In genomic region chr18:63073481-63073880, GRCh38 we compare ENCODE assay signal across 8 cellular contexts.
A peak's percentile ranks its signal among the peaks of the same experiment; 100 is the strongest.
DNase-seq lines count a peak whose midpoint lies in the region; ATAC-seq and TF ChIP-seq lines count a peak whose summit lies in the region.

No MANE protein-coding gene starts in this region.

- no peak overlapping the region for H3K4me3 ChIP-seq in Panc1 (ENCODE audit: low read depth in 2 of 2, low read length in 2 of 2)

- H3K4me1 Mint-ChIP-seq in H9, result peaks cover 9 to 14% of the 10 kb centered on the region in 2 experiments; a peak in 3 of 4 replicates

- H3K14ac ChIP-seq in H9 (ENCODE audit: insufficient read depth, low read length), result no peak overlapping the region

- no peak overlapping the region for H2AK5ac ChIP-seq in H9 (ENCODE audit: insufficient read length, low read length)

- H3K27ac ChIP-seq in Panc1 (ENCODE audit: low read length) (no peak overlapping the region), H9 (ENCODE audit: insufficient read length, low read depth, low read length) (no peak overlapping the region)

- H3K79me2 ChIP-seq in H9 (ENCODE audit: insufficient read depth, low read length), result no peaks in the 10 kb centered on the region

- H4K8ac ChIP-seq in H9 (replicated peaks; ENCODE audit: insufficient read length, low read depth, low read length), result no peak overlapping the region

- no peak overlapping the region for H3K4me3 Mint-ChIP-seq in H9

- CTCF ChIA-PET in Panc1 (lab: Charles Lee), result no interaction called here

- H3K4me1 ChIP-seq in Panc1 (ENCODE audit: control insufficient read depth, insufficient read depth, low read length) (peaks cover 8% of the 10 kb centered on the region), H9 (ENCODE audit: insufficient read depth, low read length) (no peaks in the 10 kb centered on the region)

- H3K27me3 ChIP-seq in Panc1 (ENCODE audit: control insufficient read depth, insufficient read depth, low read length), result no peaks in the 10 kb centered on the region
- no peaks in the 10 kb centered on the region for H3K27me3 ChIP-seq in H9 (ENCODE audit: insufficient read depth, low read length)

- DNase-seq in AML-193 (lab: John Stamatoyannopoulos, UW) (peak; percentile 23 to 43), GM13976 (ENCODE audit: low spot score) (peak; percentile 79), Panc1 (ENCODE audit: low read depth, low spot score) (peak; percentile 12), AG08396 (ENCODE audit: low spot score) (no peak), H9 (no peak), sciatic nerve (ENCODE audit: low spot score) (no peak)
- DNase-seq in NK-92 treated with Interleukin-12 subunit alpha and Interleukin-12 subunit beta, amount 100 ng/mL, for 24 hours (lab: John Stamatoyannopoulos, UW), result no peak

- H4K91ac ChIP-seq in H9 (ENCODE audit: insufficient read length, low read depth, low read length), result no peak overlapping the region

- in situ Hi-C loops in GM13976 (cut with MboI; ENCODE audit: low sequenced_read_pairs, unreplicated experiment) (loop anchor here (10.0 kb wide), 1 partner anchor 59 kb away; no protein-coding TSS in a partner anchor), Panc1 (cut with HindIII; ENCODE audit: low pct_unique_long_range_greater_than_20kb, low sequenced_read_pairs) (no loop called here)

- H3T11ph ChIP-seq in H9 (ENCODE audit: low read length), result no peak overlapping the region

- H3K23ac ChIP-seq in H9 (ENCODE audit: insufficient read length, low read depth, low read length), result no peak overlapping the region

- no peaks in the 10 kb centered on the region for H3K23me2 ChIP-seq in H9 (ENCODE audit: insufficient read length, low read depth, low read length, poor library complexity, severe bottlenecking)

- H3K9me3 ChIP-seq in Panc1 (ENCODE audit: control insufficient read depth, insufficient read depth, low read depth, low read length) (no peaks in the 10 kb centered on the region), H9 (ENCODE audit: control insufficient read depth, low read depth, low read length) (no peaks in the 10 kb centered on the region)

- no peak overlapping the region for H3K4me2 ChIP-seq in H9 (ENCODE audit: insufficient read depth, insufficient read length, low read length)

- POLR2A ChIA-PET in Panc1 (lab: Charles Lee), result no interaction called here

- no peak overlapping the region for H2BK15ac ChIP-seq in H9 (ENCODE audit: low read depth, low read length)

- no peaks in the 10 kb centered on the region for H3K9me3 Mint-ChIP-seq in H9

- TF ChIP-seq CTCF in GM13976 (IDR thresholded peaks at IDR 0.05; ENCODE audit: borderline replicate concordance, control extremely low read depth, extremely low read depth, insufficient read depth, missing control alignments) (peak; percentile 62), Panc1 (IDR thresholded peaks at IDR 0.05) (peak; percentile 59), H9 (conservative IDR thresholded peaks at IDR 0.05) (no peak; the same call in 2 of the 3 replicates)

- H2BK120ac ChIP-seq in H9 (ENCODE audit: low read depth, low read length, poor library complexity, severe bottlenecking), result no peak overlapping the region

- no peak overlapping the region for H2BK5ac ChIP-seq in H9 (ENCODE audit: insufficient read length, low read length)

- no peaks in the 10 kb centered on the region for H3K36me3 ChIP-seq in Panc1 (ENCODE audit: control insufficient read depth, insufficient read depth, low read length)

- H2BK20ac ChIP-seq in H9 (ENCODE audit: low read depth, low read length, poor library complexity, severe bottlenecking), result no peak overlapping the region

- H3K56ac ChIP-seq in H9 (ENCODE audit: insufficient read length, low read depth, low read length), result no peak overlapping the region

- peaks cover 3% of the 10 kb centered on the region for H3K27me3 Mint-ChIP-seq in H9 (ENCODE audit: low read depth)

- H2BK12ac ChIP-seq in H9 (ENCODE audit: insufficient read length, low read depth, low read length), result no peak overlapping the region

- H2AFZ ChIP-seq in H9 (ENCODE audit: low read length), result no peak overlapping the region

- no peak overlapping the region for H4K5ac ChIP-seq in H9 (ENCODE audit: insufficient read length, low read depth, low read length)

- H3K9ac ChIP-seq in H9 (ENCODE audit: extremely low read depth, insufficient read length, low read length), result no peak overlapping the region

- H3K4ac ChIP-seq in H9 (ENCODE audit: low read depth, low read length), result no peak overlapping the region

- BruUV-seq in Panc1 (replicated peaks; lab: Mats Ljungman, UMichigan), result no TSS peak

- H4K20me1 ChIP-seq in H9 (ENCODE audit: control insufficient read depth, insufficient read depth, insufficient read length), result no peaks in the 10 kb centered on the region

- ATAC-seq in HG03135 (IDR thresholded peaks at IDR 0.05; ENCODE audit: unreplicated experiment) (peak; percentile 51), Panc1 (0 out of 2 replicates have a peak, but pooled peaks have one; percentile 62), sciatic nerve (no peak)

- WGBS in H9 (ENCODE audit: extremely low coverage, insufficient read length, low lambda C conversion rate), result no CpG with 5 or more reads among the region's 2 CpGs

- no peak overlapping the region for H3K27ac Mint-ChIP-seq in H9

- no peaks in the 10 kb centered on the region for H3K79me1 ChIP-seq in H9 (ENCODE audit: insufficient read depth, low read depth, low read length, poor library complexity, severe bottlenecking)

- no peaks in the 10 kb centered on the region for H3K36me3 Mint-ChIP-seq in H9 (ENCODE audit: insufficient read depth in 1 of 3, low read depth in 3 of 3)

- intact Hi-C loops in Panc1 (cut with micrococcal nuclease; ENCODE audit: unreplicated experiment) (no loop called here), sciatic nerve (cut with DNase I) (no loop called here)

- no peak overlapping the region for H3K18ac ChIP-seq in H9 (ENCODE audit: insufficient read length, low read depth, low read length)

Comparison
In these comparisons a context has a peak if more than half of its experiments do, and no peak if none do; other contexts are left out.
1. DNase-seq: peak in AML-193 (2 of 2), GM13976 (single experiment) and Panc1 (single experiment); none in AG08396 (single experiment), H9 (single experiment), sciatic nerve (single experiment) and NK-92 treated with Interleukin-12 subunit alpha and Interleukin-12 subunit beta, amount 100 ng/mL, for 24 hours (single experiment).